In genomic region chr14:32417956-32418552, GRCh38 we compare ENCODE assay signal across 7 cellular contexts.
DNase-seq lines count a peak whose midpoint lies in the region; ATAC-seq, FAIRE-seq and TF ChIP-seq lines count a peak whose summit lies in the region.

No MANE protein-coding gene starts in this region.

- peaks cover 47% of the 10 kb centered on the region for H3K4me1 ChIP-seq in SJCRH30
- peaks cover 0 to 39% (median 0%) of the 10 kb centered on the region in 3 donors for H3K4me1 ChIP-seq in gastroesophageal sphincter
- no peaks in the 10 kb centered on the region for H3K4me1 ChIP-seq in small intestine (ENCODE audit: control insufficient read depth in 2 of 2, insufficient read depth in 1 of 2, low read depth in 1 of 2, low read length in 1 of 2)

- DNase-seq in HS-5 (ENCODE audit: low read depth) (peak; percentile 49), SJCRH30 (peak; percentile 83 to 91), small intestine (peak; percentile 79), ecto neural progenitor cell (ENCODE audit: low spot score) (no peak)

- no peak for TF ChIP-seq POLR2A in gastroesophageal sphincter (IDR thresholded peaks at IDR 0.05)

- 28 to 30% methylated on average over 4 of the region's 4 CpGs for WGBS in gastroesophageal sphincter (ENCODE audit: low coverage in 1 of 2), 2 donors
- 13 to 38% (median 25%) methylated on average over 4 of the region's 4 CpGs for WGBS in small intestine, 3 donors

- TF ChIP-seq EP300 in gastroesophageal sphincter (IDR thresholded peaks at IDR 0.05): no peak

- peak; percentile 28 for ATAC-seq in gastroesophageal sphincter
- no peak for ATAC-seq in HG02759 (IDR thresholded peaks at IDR 0.05; ENCODE audit: unreplicated experiment)
- no peak for ATAC-seq in HG03039 (IDR thresholded peaks at IDR 0.05; ENCODE audit: unreplicated experiment)

- 0 out of 2 replicates have a peak, but pooled peaks cover 3% of the 10 kb centered on the region for H3K9me3 ChIP-seq in SJCRH30 (replicated peaks)
- peaks cover 0 to 7% (median 0%) of the 10 kb centered on the region in 3 donors for H3K9me3 ChIP-seq in gastroesophageal sphincter
- no peaks in the 10 kb centered on the region for H3K9me3 ChIP-seq in small intestine (ENCODE audit: control insufficient read depth, low read depth)

- TF ChIP-seq CTCF in gastroesophageal sphincter (IDR thresholded peaks at IDR 0.05): no peak

- H3K27me3 ChIP-seq in SJCRH30 (no peaks in the 10 kb centered on the region), gastroesophageal sphincter (no peaks in the 10 kb centered on the region), small intestine (ENCODE audit: control insufficient read depth in 2 of 2, insufficient read depth in 2 of 2, low read length in 2 of 2) (no peaks in the 10 kb centered on the region)

- H3K27ac ChIP-seq in SJCRH30: peak overlapping the region; percentile 70
- peak overlapping the region in 3 of 4 donors; percentile 49 to 68 (median 62) for H3K27ac ChIP-seq in gastroesophageal sphincter
- H3K27ac ChIP-seq in small intestine (ENCODE audit: low read depth in 1 of 2, low read length in 1 of 2): no peak overlapping the region

- no peaks in the 10 kb centered on the region for H3K36me3 ChIP-seq in SJCRH30
- no peaks in the 10 kb centered on the region for H3K36me3 ChIP-seq in gastroesophageal sphincter
- H3K36me3 ChIP-seq in small intestine (ENCODE audit: control insufficient read depth in 2 of 2, insufficient read depth in 2 of 2, low read length in 2 of 2): no peaks in the 10 kb centered on the region

- H3K4me3 ChIP-seq in SJCRH30: peak overlapping the region; percentile 3
- no peak overlapping the region for H3K4me3 ChIP-seq in gastroesophageal sphincter
- no peak overlapping the region for H3K4me3 ChIP-seq in small intestine (ENCODE audit: low read depth in 1 of 2, low read length in 2 of 2)

- FAIRE-seq in small intestine (lab: Jason Lieb, UNC): no peak

Comparison
In these comparisons a context has a peak if more than half of its experiments do, and no peak if none do; other contexts are left out.
1. H3K27ac ChIP-seq: peak in SJCRH30 (single experiment) and gastroesophageal sphincter (3 of 4); none in small intestine (0 of 2).